22 cellular contexts compared by ENCODE assay signal in genomic region chr10:24694086-24694485, GRCh38.
"Had no signal": no experiment of that assay in that cellular context is flagged by ENCODE, and none has a peak within 500 bp of the region (broad histone marks: within the 10 kb centered on the region; RNA-seq: fewer than 3 reads in every experiment).

No MANE protein-coding gene starts in this region.

- H3K27me3 Mint-ChIP-seq: activated CD4-positive, alpha-beta memory T cell treated with anti-CD3 and anti-CD28 coated beads for 36 hours; activated CD8-positive, alpha-beta memory T cell treated with anti-CD3 and anti-CD28 coated beads, Interleukin-2, amount 10 ng/mL, durations not matched to agents 7 days and 5 days; activated naive CD4-positive, alpha-beta T cell treated with anti-CD3 and anti-CD28 coated beads, Interleukin-2, amount 50 U/mL, for 24 hours; activated T-cell treated with anti-CD3 and anti-CD28 coated beads, Interleukin-2, amount 50 U/mL, for 24 hours; brain; central memory CD8-positive, alpha-beta T cell; naive B cell had no signal

- H2AFZ ChIP-seq: neural progenitor cell had no signal

- H3K9me3 ChIP-seq: adrenal gland, esophagus squamous epithelium, gastroesophageal sphincter, pancreas, sigmoid colon, stomach, thoracic aorta had no signal

- H3K4me2 ChIP-seq: neural progenitor cell had no signal

- H3K4me1 Mint-ChIP-seq: activated CD8-positive, alpha-beta memory T cell treated with anti-CD3 and anti-CD28 coated beads, Interleukin-2, amount 10 ng/mL, durations not matched to agents 7 days and 5 days; activated naive CD4-positive, alpha-beta T cell treated with anti-CD3 and anti-CD28 coated beads, Interleukin-2, amount 50 U/mL, for 24 hours; naive B cell; neural progenitor cell had no signal

- FAIRE-seq: endothelial cell of umbilical vein, pancreas had no signal

- ATAC-seq: activated CD8-positive, alpha-beta memory T cell treated with anti-CD3 and anti-CD28 coated beads, Interleukin-2, amount 10 ng/mL, durations not matched to agents 7 days and 5 days; gastroesophageal sphincter; pancreas had no signal

- H3K36me3 ChIP-seq: adrenal gland, esophagus squamous epithelium, gastroesophageal sphincter, neural progenitor cell, pancreas, sigmoid colon, stomach, thoracic aorta had no signal

- H3K4me3 ChIP-seq: adrenal gland, esophagus squamous epithelium, gastroesophageal sphincter, neural progenitor cell, pancreas, sigmoid colon, stomach, thoracic aorta had no signal

- DNase-seq: activated CD4-positive, alpha-beta memory T cell treated with anti-CD3 and anti-CD28 coated beads for 36 hours; activated CD8-positive, alpha-beta memory T cell treated with anti-CD3 and anti-CD28 coated beads, Interleukin-2, amount 10 ng/mL, durations not matched to agents 7 days and 5 days; activated T-cell treated with anti-CD3 and anti-CD28 coated beads, Interleukin-2, amount 50 U/mL, for 24 hours; adrenal gland; cortex of kidney; effector CD4-positive, alpha-beta T cell; esophagus squamous epithelium; islet precursor cell; naive B cell; pancreas; sigmoid colon; stimulated activated CD4-positive, alpha-beta T cell treated with anti-CD3 and anti-CD28 coated beads, Interleukin-12 subunit alpha, Interleukin-12 subunit beta, amount 100 ng/mL, for 4 hours; stimulated activated CD4-positive, alpha-beta T cell treated with anti-CD3 and anti-CD28 coated beads, Interleukin-2, amount 100 ng/mL, for 24 hours; stomach had no signal

- H3K9me3 Mint-ChIP-seq: activated CD4-positive, alpha-beta memory T cell treated with anti-CD3 and anti-CD28 coated beads for 36 hours; activated naive CD4-positive, alpha-beta T cell treated with anti-CD3 and anti-CD28 coated beads, Interleukin-2, amount 50 U/mL, for 24 hours; activated T-cell treated with anti-CD3 and anti-CD28 coated beads, Interleukin-2, amount 50 U/mL, for 24 hours; central memory CD8-positive, alpha-beta T cell; naive B cell; neural progenitor cell had no signal

- H3K4me3 Mint-ChIP-seq: activated CD4-positive, alpha-beta memory T cell treated with anti-CD3 and anti-CD28 coated beads for 36 hours; activated CD8-positive, alpha-beta memory T cell treated with anti-CD3 and anti-CD28 coated beads, Interleukin-2, amount 10 ng/mL, durations not matched to agents 7 days and 5 days; activated naive CD4-positive, alpha-beta T cell treated with anti-CD3 and anti-CD28 coated beads, Interleukin-2, amount 50 U/mL, for 24 hours; activated T-cell treated with anti-CD3 and anti-CD28 coated beads, Interleukin-2, amount 50 U/mL, for 24 hours; brain; central memory CD8-positive, alpha-beta T cell; naive B cell; neural progenitor cell had no signal

- H3K27me3 ChIP-seq: adrenal gland, esophagus squamous epithelium, gastroesophageal sphincter, neural progenitor cell, pancreas, sigmoid colon, stomach had no signal

- H3K27ac ChIP-seq: adrenal gland, esophagus squamous epithelium, gastroesophageal sphincter, neural progenitor cell, pancreas, sigmoid colon, stomach, thoracic aorta, VCaP had no signal

- H3K27ac Mint-ChIP-seq: activated CD4-positive, alpha-beta memory T cell treated with anti-CD3 and anti-CD28 coated beads for 36 hours; activated CD8-positive, alpha-beta memory T cell treated with anti-CD3 and anti-CD28 coated beads, Interleukin-2, amount 10 ng/mL, durations not matched to agents 7 days and 5 days; activated naive CD4-positive, alpha-beta T cell treated with anti-CD3 and anti-CD28 coated beads, Interleukin-2, amount 50 U/mL, for 24 hours; activated T-cell treated with anti-CD3 and anti-CD28 coated beads, Interleukin-2, amount 50 U/mL, for 24 hours; naive B cell; neural progenitor cell had no signal

- H3K36me3 Mint-ChIP-seq: activated CD4-positive, alpha-beta memory T cell treated with anti-CD3 and anti-CD28 coated beads for 36 hours; activated naive CD4-positive, alpha-beta T cell treated with anti-CD3 and anti-CD28 coated beads, Interleukin-2, amount 50 U/mL, for 24 hours had no signal

- H3K9ac ChIP-seq: neural progenitor cell had no signal
